Comparison of ENCODE assay signal across 8 cellular contexts in genomic region chr1:19210772-19211549, GRCh38. TPM values are rescaled to one million over a fixed set of nuclear protein-coding genes. Genes with fewer than 3 reads are reported as not detected.
DNase-seq lines count a peak whose midpoint lies in the region; ATAC-seq and TF ChIP-seq lines count a peak whose summit lies in the region.

No MANE protein-coding gene starts in this region.

- ATAC-seq in HG02588 (IDR thresholded peaks at IDR 0.05; ENCODE audit: unreplicated experiment), result no peak

- peaks cover 0 to 9% of the 10 kb centered on the region in 2 donors for H3K36me3 ChIP-seq in mucosa of rectum (ENCODE audit: control insufficient read depth in 2 of 2, insufficient read depth in 2 of 2, low read length in 2 of 2)

- no peaks in the 10 kb centered on the region for H3K9me3 ChIP-seq in mucosa of rectum (ENCODE audit: control insufficient read depth in 2 of 2, low read length in 2 of 2)

- peak overlapping the region; percentile 91 to 98 for H3K9ac ChIP-seq in mucosa of rectum (ENCODE audit: low read depth in 1 of 2, low read length in 2 of 2)

- H3K27ac ChIP-seq in mucosa of rectum (ENCODE audit: low read depth in 2 of 2, low read length in 2 of 2), result peak overlapping the region; percentile 91 to 95

- peaks cover 14 to 24% of the 10 kb centered on the region in 2 donors for H3K4me1 ChIP-seq in mucosa of rectum (ENCODE audit: control insufficient read depth in 2 of 2, insufficient read depth in 2 of 2, low read length in 2 of 2)

- H3K4me3 ChIP-seq in choroid plexus epithelial cell (ENCODE audit: low read depth, low read length) (peak overlapping the region; percentile 85), mucosa of rectum (ENCODE audit: low read length in 2 of 2) (peak overlapping the region; percentile 95 to 99)

- peak; percentile 34 for DNase-seq in NCI-H1105 treated with DMSO at 0.1 percent for 48 hours (lab: John Stamatoyannopoulos, UW)
- no peak for DNase-seq in NCI-H1105 (lab: John Stamatoyannopoulos, UW)
- DNase-seq in NCI-H82 (lab: John Stamatoyannopoulos, UW), result peak; percentile 50
- peak; percentile 39 for DNase-seq in choroid plexus epithelial cell (ENCODE audit: low read depth)
- no peak for DNase-seq in occipital lobe (lab: John Stamatoyannopoulos, UW)
- DNase-seq in HEK293T (ENCODE audit: extremely low spot score), result no peak

- CTCF ChIA-PET in HEK293T (lab: Yijun Ruan, JAX), result no interaction called here

- H3K27me3 ChIP-seq in mucosa of rectum (ENCODE audit: control insufficient read depth in 2 of 2, insufficient read depth in 2 of 2, low read length in 2 of 2), result no peaks in the 10 kb centered on the region

- POLR2A ChIA-PET in HEK293T (lab: Yijun Ruan, JAX), result interaction anchor here (0.7 to 1.4 kb wide), 2 partner anchors 9 to 40 kb away, joined by 3 to 4 read pairs; partner anchors contain the start of genes EMC1 and MRTO4

- TF ChIP-seq CTCF in choroid plexus epithelial cell (conservative IDR thresholded peaks at IDR 0.05; ENCODE audit: low read depth, low read length), result no peak

TF ChIP-seq in HEK293T, 16 proteins besides CTCF, POLR2A, EP300 and RAD21:
- TF ChIP-seq PKNOX1 (IDR thresholded peaks at IDR 0.05) (no peak), ZNF384 (IDR thresholded peaks at IDR 0.05) (no peak), BHLHE40 (IDR thresholded peaks at IDR 0.05; ENCODE audit: borderline replicate concordance) (no peak), SUZ12 (IDR thresholded peaks at IDR 0.05) (no peak), FOXM1 (IDR thresholded peaks at IDR 0.05; ENCODE audit: borderline replicate concordance) (no peak)

RNA-seq across cellular contexts. Expression of gene UBR4, which starts 0.9 kb away (rescaled TPM):
- 75.0 TPM for total RNA-seq in occipital lobe

RNA-seq across cellular contexts. Expression of gene EMC1, which starts 40.4 kb away (rescaled TPM):
- total RNA-seq in occipital lobe, result 74.1 TPM

RNA-seq across cellular contexts. Expression of gene MRTO4, which starts 40.6 kb away (rescaled TPM):
- 26.0 TPM for total RNA-seq in occipital lobe

Comparison
In these comparisons a context has a peak if more than half of its experiments do, and no peak if none do; other contexts are left out.
1. DNase-seq: peak in NCI-H1105 treated with DMSO at 0.1 percent for 48 hours (single experiment), NCI-H82 (single experiment) and choroid plexus epithelial cell (single experiment); none in NCI-H1105 (single experiment), occipital lobe (single experiment) and HEK293T (single experiment).